8 cellular contexts compared by ENCODE assay signal in genomic region chrX:119502727-119503483, GRCh38. TPM values are rescaled to one million over a fixed set of nuclear protein-coding genes. Genes with fewer than 3 reads are reported as not detected.
DNase-seq lines count a peak whose midpoint lies in the region; ATAC-seq and TF ChIP-seq lines count a peak whose summit lies in the region.

No MANE protein-coding gene starts in this region.

- TF ChIP-seq POLR2A in lower leg skin (IDR thresholded peaks at IDR 0.05), result no peak
- no peak for TF ChIP-seq POLR2A in testis (IDR thresholded peaks at IDR 0.05)

- TF ChIP-seq CTCF in AG10803 (conservative IDR thresholded peaks at IDR 0.05; ENCODE audit: low read length) (no peak), lower leg skin (IDR thresholded peaks at IDR 0.05) (no peak), testis (IDR thresholded peaks at IDR 0.05) (no peak)

- peak overlapping the region; percentile 29 to 72 for H3K27ac Mint-ChIP-seq in activated naive CD4-positive, alpha-beta T cell treated with anti-CD3 and anti-CD28 coated beads, Interleukin-2, amount 50 U/mL, for 72 hours

- intact Hi-C loops in lower leg skin (cut with DNase I; ENCODE audit: low total_unique reads) (no loop called here), Right ventricle myocardium inferior (cut with DNase I) (no loop called here), testis (cut with DNase I; ENCODE audit: low total_unique reads) (no loop called here)

- H3K27me3 ChIP-seq in SJCRH30, result peaks cover 9% of the 10 kb centered on the region; the same call in 1 of the 2 replicates
- H3K27me3 ChIP-seq in H7 (ENCODE audit: control insufficient read depth, insufficient read depth, low read length), result no peaks in the 10 kb centered on the region
- no peaks in the 10 kb centered on the region for H3K27me3 ChIP-seq in testis

- H3K4me1 ChIP-seq in SJCRH30 (peaks cover 12% of the 10 kb centered on the region; the same call in 1 of the 2 replicates), testis (no peaks in the 10 kb centered on the region)

- WGBS in lower leg skin, 2 donors, result 15 to 43% methylated on average over 9 to 11 of the region's 11 CpGs
- 17 to 47% methylated on average over 1 to 11 of the region's 11 CpGs for WGBS in testis, 2 donors

- no peaks in the 10 kb centered on the region for H3K36me3 ChIP-seq in SJCRH30
- H3K36me3 ChIP-seq in H7 (replicated peaks; ENCODE audit: control insufficient read depth, insufficient read depth, low read length), result no peaks in the 10 kb centered on the region
- no peaks in the 10 kb centered on the region for H3K36me3 ChIP-seq in testis (ENCODE audit: low read depth, missing control alignments)

- H3K9me3 Mint-ChIP-seq in activated naive CD4-positive, alpha-beta T cell treated with anti-CD3 and anti-CD28 coated beads, Interleukin-2, amount 50 U/mL, for 72 hours, result no peaks in the 10 kb centered on the region

- ATAC-seq in activated naive CD4-positive, alpha-beta T cell treated with anti-CD3 and anti-CD28 coated beads, Interleukin-2, amount 50 U/mL, for 72 hours, result peak; percentile 53 to 66
- no peak for ATAC-seq in Right ventricle myocardium inferior

- H3K36me3 Mint-ChIP-seq in activated naive CD4-positive, alpha-beta T cell treated with anti-CD3 and anti-CD28 coated beads, Interleukin-2, amount 50 U/mL, for 72 hours, result no peaks in the 10 kb centered on the region

- DNase-seq in AG10803 (ENCODE audit: low read depth), result peak; percentile 59
- DNase-seq in NCI-H1105 treated with DMSO at 0.1 percent for 48 hours (lab: John Stamatoyannopoulos, UW), result peak; percentile 73
- DNase-seq in activated naive CD4-positive, alpha-beta T cell treated with anti-CD3 and anti-CD28 coated beads, Interleukin-2, amount 50 U/mL, for 72 hours (ENCODE audit: low spot score in 2 of 2), result no peak
- peak; percentile 45 to 88 for DNase-seq in lower leg skin (ENCODE audit: low spot score in 2 of 2)
- DNase-seq in SJCRH30, result no peak
- DNase-seq in H7, result no peak
- no peak for DNase-seq in Right ventricle myocardium inferior (ENCODE audit: missing footprints)
- DNase-seq in testis, result no peak

- no peaks in the 10 kb centered on the region for H3K9me3 ChIP-seq in SJCRH30 (replicated peaks)
- H3K9me3 ChIP-seq in testis, result no peaks in the 10 kb centered on the region

- H3K27ac ChIP-seq in SJCRH30 (no peak overlapping the region), testis (no peak overlapping the region)

- no peak overlapping the region for H3K4me3 ChIP-seq in AG10803 (ENCODE audit: low read length)
- H3K4me3 ChIP-seq in lower leg skin (ENCODE audit: low read depth, poor library complexity, severe bottlenecking), result no peak overlapping the region
- no peak overlapping the region for H3K4me3 ChIP-seq in SJCRH30
- H3K4me3 ChIP-seq in H7 (ENCODE audit: insufficient read depth, low read depth, low read length), result no peak overlapping the region
- H3K4me3 ChIP-seq in testis, result no peak overlapping the region

RNA-seq across cellular contexts. Expression of gene SLC25A5, which starts 34.7 kb away (rescaled TPM):
- total RNA-seq in activated naive CD4-positive, alpha-beta T cell treated with anti-CD3 and anti-CD28 coated beads, Interleukin-2, amount 50 U/mL, for 72 hours, result 100 to 1,000 TPM; 598 to 874 TPM
- 100 to 1,000 TPM; 226 to 449 (median 361) TPM for total RNA-seq in lower leg skin
- total RNA-seq in SJCRH30 (2014; rRNA removed; shearing (Covaris generic)), result 712 and 739 TPM in 2 replicates
- total RNA-seq in H7 (2014; rRNA removed; shearing (Covaris generic)), result 383 and 395 TPM in 2 replicates
- 168 TPM for total RNA-seq in Right ventricle myocardium inferior
- 100 to 1,000 TPM; 177 to 246 TPM for total RNA-seq in testis
- 172 TPM for polyA plus RNA-seq in testis (ENCODE audit: insufficient read depth, low read depth, low replicate concordance)

Comparison
In these comparisons a context has a peak if more than half of its experiments do, and no peak if none do; other contexts are left out.
1. DNase-seq: peak in AG10803 (single experiment), NCI-H1105 treated with DMSO at 0.1 percent for 48 hours (single experiment) and lower leg skin (2 of 2); none in activated naive CD4-positive, alpha-beta T cell treated with anti-CD3 and anti-CD28 coated beads, Interleukin-2, amount 50 U/mL, for 72 hours (0 of 2), SJCRH30 (0 of 2), H7 (single experiment), Right ventricle myocardium inferior (single experiment) and testis (single experiment).